Comparison of ENCODE assay signal across 1 cellular context in genomic region chr11:73087730-73088129, GRCh38.
A peak's percentile ranks its signal among the peaks of the same experiment; 100 is the strongest.
TF ChIP-seq lines count a peak whose summit lies in the region.

No MANE protein-coding gene starts in this region.

TF ChIP-seq in HEK293, 187 proteins besides CTCF, POLR2A, EP300 and RAD21 (continued from another document):
- no peak for TF ChIP-seq ZNF629 (tag by site-specific recombination; IDR thresholded peaks at IDR 0.05)
- TF ChIP-seq HOXD13 (CRISPR knock-in tag; IDR thresholded peaks at IDR 0.05; ENCODE audit: borderline replicate concordance): no peak
- TF ChIP-seq ZNF311 (tag by site-specific recombination; IDR thresholded peaks at IDR 0.05; ENCODE audit: borderline replicate concordance): no peak
- no peak for TF ChIP-seq ZNF510 (tag by site-specific recombination; IDR thresholded peaks at IDR 0.05; ENCODE audit: insufficient replicate concordance)
- peak; percentile 61 for TF ChIP-seq PRDM1 (tag by site-specific recombination; IDR thresholded peaks at IDR 0.05)
- TF ChIP-seq ZNF549 (tag by site-specific recombination; IDR thresholded peaks at IDR 0.05): no peak
